8 cellular contexts compared by ENCODE assay signal in the genomic region with DNA sequence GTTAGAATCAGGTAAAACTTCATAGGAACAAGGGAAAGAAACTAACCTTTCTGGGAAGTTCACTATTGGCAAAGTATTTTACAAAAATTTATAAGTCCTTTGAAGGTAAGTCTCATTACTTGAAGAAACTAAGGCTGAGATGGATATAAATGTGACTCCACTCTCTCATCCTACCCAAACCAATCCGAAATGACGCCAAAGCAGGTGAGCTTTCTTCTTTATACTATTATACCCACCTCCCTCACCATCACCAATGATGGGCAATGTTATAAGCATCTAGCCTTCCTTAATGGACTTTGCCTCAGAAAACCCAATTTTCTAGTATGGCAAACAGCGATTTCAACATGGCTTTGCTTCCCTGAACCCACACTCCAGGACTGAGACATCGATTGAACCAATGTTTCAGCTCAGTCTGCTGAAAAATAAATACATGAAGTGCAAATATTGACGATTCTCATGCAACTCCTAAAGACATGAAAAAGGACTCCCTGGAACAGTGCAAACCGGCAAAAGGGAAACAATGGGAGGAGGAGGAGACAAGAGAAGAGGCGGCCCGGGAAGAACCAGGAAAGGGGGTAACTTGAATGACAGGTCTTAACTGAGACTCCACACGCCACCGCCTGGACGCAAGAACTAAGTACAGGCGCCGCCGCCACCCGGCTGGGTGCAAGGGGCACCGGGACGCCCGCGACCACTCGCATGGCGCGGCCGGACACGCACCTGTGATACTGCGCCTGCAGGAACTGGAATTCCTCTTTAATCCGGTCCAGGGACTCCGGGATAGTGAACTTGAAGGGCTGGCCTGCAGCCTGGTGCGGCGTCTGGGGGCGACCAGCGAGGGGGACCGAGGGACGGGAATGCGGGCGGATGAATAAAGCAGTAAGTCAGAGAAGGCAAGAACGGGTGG. TPM values are rescaled to one million over a fixed set of nuclear protein-coding genes. Genes with fewer than 3 reads are reported as not detected.
DNase-seq lines count a peak whose midpoint lies in the region; ATAC-seq and TF ChIP-seq lines count a peak whose summit lies in the region.

No MANE protein-coding gene starts in this region.

- no peak overlapping the region for H3K27ac ChIP-seq in neutrophil

- H3K27me3 ChIP-seq in neutrophil = peaks cover 74% of the 10 kb centered on the region

- ATAC-seq in HG03095 (IDR thresholded peaks at IDR 0.05; ENCODE audit: unreplicated experiment) = no peak
- ATAC-seq in GM18909 (IDR thresholded peaks at IDR 0.05; ENCODE audit: poor library complexity, unreplicated experiment) = no peak

- intact Hi-C loops in cardiac septum (cut with DNase I) = loop anchor here (2.0 to 10.0 kb wide), 5 partner anchors 75 to 302 kb away; no protein-coding TSS in a partner anchor

- H3K9me3 ChIP-seq in neutrophil = no peaks in the 10 kb centered on the region

- peaks cover 34 to 47% of the 10 kb centered on the region in 2 experiments for H3K4me1 ChIP-seq in neutrophil (ENCODE audit: control insufficient read depth in 1 of 2, insufficient read depth in 1 of 2, low read depth in 1 of 2, low read length in 1 of 2)

- no peaks in the 10 kb centered on the region for H3K36me3 ChIP-seq in neutrophil

- peak overlapping the region; percentile 85 to 96 for H3K4me3 ChIP-seq in neutrophil (ENCODE audit: low read depth in 1 of 2, low read length in 1 of 2)

- DNase-seq in GM03348 (ENCODE audit: low spot score) (peak; percentile 84), HT-29 (ENCODE audit: low spot score) (peak; percentile 83), NCI-H774 (lab: John Stamatoyannopoulos, UW) (peak; percentile 75), amniotic stem cell (lab: John Stamatoyannopoulos, UW) (peak; percentile 83), cardiac septum (ENCODE audit: low spot score) (peak; percentile 90)

- TF ChIP-seq CTCF in neutrophil (IDR thresholded peaks at IDR 0.05) = peak; percentile 19

RNA-seq across cellular contexts. Expression of gene TLE1, which starts 2.5 kb away (rescaled TPM):
- 79.0 and 82.1 TPM in 2 replicates for total RNA-seq in HT-29 (2014; rRNA removed; shearing (Covaris generic))
- total RNA-seq in cardiac septum = 9.8 TPM
